1 cellular context compared by ENCODE assay signal in the genomic region with DNA sequence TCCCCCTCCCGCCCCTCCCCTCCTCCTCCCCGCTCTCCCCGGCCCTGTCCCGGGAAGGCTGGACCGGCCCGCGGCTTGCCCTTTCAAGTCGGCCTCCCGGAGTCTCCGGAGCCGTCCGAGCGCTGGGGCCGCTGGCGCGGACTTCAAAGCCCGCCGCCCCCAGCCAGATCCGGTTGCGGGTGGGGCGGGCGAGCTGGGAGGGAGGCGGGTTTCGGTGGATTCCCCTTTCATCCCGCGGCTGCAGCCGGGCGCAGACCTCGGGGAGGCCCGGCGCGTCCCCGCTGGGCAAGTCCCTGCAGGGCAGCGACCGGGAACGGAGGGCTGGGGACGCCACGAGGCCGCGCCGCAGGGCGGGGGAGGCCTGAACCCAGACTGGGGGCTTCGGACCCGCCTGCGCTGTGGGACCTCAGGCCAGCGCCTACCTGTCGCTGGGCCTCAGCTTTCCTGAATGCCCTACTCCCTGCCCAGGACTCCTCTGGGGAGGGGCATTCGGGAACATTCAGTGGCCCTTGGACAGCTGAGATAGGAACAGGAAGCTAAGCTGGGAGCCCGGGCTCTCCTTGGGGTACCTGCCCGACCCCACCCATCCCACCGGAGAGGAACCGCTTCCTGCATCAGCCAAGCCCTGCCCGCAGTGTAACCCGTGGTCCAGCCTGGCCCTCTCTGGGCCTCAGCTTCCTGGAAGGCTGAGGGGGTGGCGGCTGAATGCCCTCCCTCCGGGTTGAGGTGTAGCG.
TF ChIP-seq lines count a peak whose summit lies in the region.

No MANE protein-coding gene starts in this region.

TF ChIP-seq in HepG2, 621 proteins besides CTCF, POLR2A, EP300 and RAD21 (continued from another document and continues in another):
- TF ChIP-seq, protein P1, sequence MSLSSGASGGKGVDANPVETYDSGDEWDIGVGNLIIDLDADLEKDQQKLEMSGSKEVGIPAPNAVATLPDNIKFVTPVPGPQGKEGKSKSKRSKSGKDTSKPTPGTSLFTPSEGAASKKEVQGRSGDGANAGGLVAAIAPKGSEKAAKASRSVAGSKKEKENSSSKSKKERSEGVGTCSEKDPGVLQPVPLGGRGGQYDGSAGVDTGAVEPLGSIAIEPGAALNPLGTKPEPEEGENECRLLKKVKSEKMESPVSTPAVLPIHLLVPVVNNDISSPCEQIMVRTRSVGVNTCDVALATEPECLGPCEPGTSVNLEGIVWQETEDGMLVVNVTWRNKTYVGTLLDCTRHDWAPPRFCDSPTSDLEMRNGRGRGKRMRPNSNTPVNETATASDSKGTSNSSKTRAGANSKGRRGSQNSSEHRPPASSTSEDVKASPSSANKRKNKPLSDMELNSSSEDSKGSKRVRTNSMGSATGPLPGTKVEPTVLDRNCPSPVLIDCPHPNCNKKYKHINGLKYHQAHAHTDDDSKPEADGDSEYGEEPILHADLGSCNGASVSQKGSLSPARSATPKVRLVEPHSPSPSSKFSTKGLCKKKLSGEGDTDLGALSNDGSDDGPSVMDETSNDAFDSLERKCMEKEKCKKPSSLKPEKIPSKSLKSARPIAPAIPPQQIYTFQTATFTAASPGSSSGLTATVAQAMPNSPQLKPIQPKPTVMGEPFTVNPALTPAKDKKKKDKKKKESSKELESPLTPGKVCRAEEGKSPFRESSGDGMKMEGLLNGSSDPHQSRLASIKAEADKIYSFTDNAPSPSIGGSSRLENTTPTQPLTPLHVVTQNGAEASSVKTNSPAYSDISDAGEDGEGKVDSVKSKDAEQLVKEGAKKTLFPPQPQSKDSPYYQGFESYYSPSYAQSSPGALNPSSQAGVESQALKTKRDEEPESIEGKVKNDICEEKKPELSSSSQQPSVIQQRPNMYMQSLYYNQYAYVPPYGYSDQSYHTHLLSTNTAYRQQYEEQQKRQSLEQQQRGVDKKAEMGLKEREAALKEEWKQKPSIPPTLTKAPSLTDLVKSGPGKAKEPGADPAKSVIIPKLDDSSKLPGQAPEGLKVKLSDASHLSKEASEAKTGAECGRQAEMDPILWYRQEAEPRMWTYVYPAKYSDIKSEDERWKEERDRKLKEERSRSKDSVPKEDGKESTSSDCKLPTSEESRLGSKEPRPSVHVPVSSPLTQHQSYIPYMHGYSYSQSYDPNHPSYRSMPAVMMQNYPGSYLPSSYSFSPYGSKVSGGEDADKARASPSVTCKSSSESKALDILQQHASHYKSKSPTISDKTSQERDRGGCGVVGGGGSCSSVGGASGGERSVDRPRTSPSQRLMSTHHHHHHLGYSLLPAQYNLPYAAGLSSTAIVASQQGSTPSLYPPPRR (CRISPR knock-in tag; IDR thresholded peaks at IDR 0.05; ENCODE audit: borderline replicate concordance), result peak; percentile 85; the same call in 1 of the 2 replicates
- TF ChIP-seq ZNF615 (CRISPR knock-in tag; IDR thresholded peaks at IDR 0.05; ENCODE audit: borderline replicate concordance) (no peak), SIX4 (CRISPR knock-in tag; IDR thresholded peaks at IDR 0.05) (peak; percentile 90), FOXA1 (IDR thresholded peaks at IDR 0.05) (no peak), FOXA1 (CRISPR knock-in tag; IDR thresholded peaks at IDR 0.05) (peak; percentile 68), ZNF563 (CRISPR knock-in tag; IDR thresholded peaks at IDR 0.05) (no peak), YY1 (IDR thresholded peaks at IDR 0.05; ENCODE audit: insufficient read depth, insufficient replicate concordance, low read depth, low read length) (peak; percentile 79), KLF9 (CRISPR knock-in tag; IDR thresholded peaks at IDR 0.05; ENCODE audit: low read depth) (no peak), PHF21A (CRISPR knock-in tag; IDR thresholded peaks at IDR 0.05) (peak; percentile 95), ZNF572 (CRISPR knock-in tag; IDR thresholded peaks at IDR 0.05) (no peak), SALL1 (CRISPR knock-in tag; IDR thresholded peaks at IDR 0.05) (peak; percentile 80), MAF1 (CRISPR knock-in tag; IDR thresholded peaks at IDR 0.05; ENCODE audit: borderline replicate concordance) (peak; percentile 78; the same call in 1 of the 2 replicates), HOXA5 (CRISPR knock-in tag; IDR thresholded peaks at IDR 0.05) (peak; percentile 84; the same call in 1 of the 2 replicates), GATA4 (IDR thresholded peaks at IDR 0.05; ENCODE audit: borderline replicate concordance, low read depth) (peak; percentile 73; the same call in 1 of the 2 replicates), FOXK1 (CRISPR knock-in tag; IDR thresholded peaks at IDR 0.05; ENCODE audit: borderline replicate concordance, low read depth) (peak; percentile 82; the same call in 1 of the 2 replicates), ZFP1 (CRISPR knock-in tag; IDR thresholded peaks at IDR 0.05) (0 out of 2 replicates have a peak, but pooled peaks have one; percentile 9), ERF (CRISPR knock-in tag; IDR thresholded peaks at IDR 0.05) (peak; percentile 90), RELA (CRISPR knock-in tag; IDR thresholded peaks at IDR 0.05) (peak; percentile 92; the same call in 1 of the 2 replicates), ZNF331 (CRISPR knock-in tag; IDR thresholded peaks at IDR 0.05) (peak; percentile 78), TCF7L2 (IDR thresholded peaks at IDR 0.05; ENCODE audit: low read depth, low read length) (peak; percentile 83), ZNF674 (CRISPR knock-in tag; IDR thresholded peaks at IDR 0.05; ENCODE audit: low read depth) (0 out of 2 replicates have a peak, but pooled peaks have one; percentile 10), GABPA (IDR thresholded peaks at IDR 0.05; ENCODE audit: low read depth, low read length) (no peak), GABPA (CRISPR knock-in tag; IDR thresholded peaks at IDR 0.05; ENCODE audit: low read depth) (peak; percentile 18; the same call in 1 of the 2 replicates), HOXA7 (CRISPR knock-in tag; IDR thresholded peaks at IDR 0.05) (no peak), THYN1 (CRISPR knock-in tag; IDR thresholded peaks at IDR 0.05; ENCODE audit: borderline replicate concordance, low read depth) (no peak), REPIN1 (CRISPR knock-in tag; IDR thresholded peaks at IDR 0.05; ENCODE audit: borderline replicate concordance, low read depth) (peak; percentile 69), ZNF230 (CRISPR knock-in tag; IDR thresholded peaks at IDR 0.05) (no peak), SSRP1 (CRISPR knock-in tag; IDR thresholded peaks at IDR 0.05) (no peak), YEATS4 (CRISPR knock-in tag; IDR thresholded peaks at IDR 0.05; ENCODE audit: borderline replicate concordance) (peak; percentile 87), ZNF441 (CRISPR knock-in tag; IDR thresholded peaks at IDR 0.05; ENCODE audit: borderline replicate concordance) (peak; percentile 49; the same call in 1 of the 2 replicates), ZNF678 (CRISPR knock-in tag; IDR thresholded peaks at IDR 0.05) (no peak), SYNCRIP (IDR thresholded peaks at IDR 0.05; ENCODE audit: insufficient read depth, low read depth, low read length) (no peak), ZNF20 (CRISPR knock-in tag; IDR thresholded peaks at IDR 0.05) (no peak), RBM22 (optimal IDR thresholded peaks at IDR 0.05; ENCODE audit: low read length) (no peak), MED13 (CRISPR knock-in tag; IDR thresholded peaks at IDR 0.05) (peak; percentile 99), PHB2 (IDR thresholded peaks at IDR 0.05; ENCODE audit: partially characterized antibody) (no peak), ZNF136 (CRISPR knock-in tag; IDR thresholded peaks at IDR 0.05; ENCODE audit: low read depth) (no peak; the same call in 1 of the 2 replicates), ZNF234 (CRISPR knock-in tag; conservative IDR thresholded peaks at IDR 0.05) (peak; percentile 64; the same call in 1 of the 2 replicates), ZNF496 (CRISPR knock-in tag; IDR thresholded peaks at IDR 0.05; ENCODE audit: insufficient replicate concordance) (no peak), BHLHE40 (IDR thresholded peaks at IDR 0.05; ENCODE audit: low read length) (peak; percentile 47; the same call in 1 of the 2 replicates), CREM (IDR thresholded peaks at IDR 0.05) (peak; percentile 55; the same call in 1 of the 2 replicates), CREM (CRISPR knock-in tag; IDR thresholded peaks at IDR 0.05) (no peak), ZNF781 (CRISPR knock-in tag; IDR thresholded peaks at IDR 0.05; ENCODE audit: borderline replicate concordance, not compliant biosample characterization) (peak; percentile 37)
- TF ChIP-seq, protein P2, sequence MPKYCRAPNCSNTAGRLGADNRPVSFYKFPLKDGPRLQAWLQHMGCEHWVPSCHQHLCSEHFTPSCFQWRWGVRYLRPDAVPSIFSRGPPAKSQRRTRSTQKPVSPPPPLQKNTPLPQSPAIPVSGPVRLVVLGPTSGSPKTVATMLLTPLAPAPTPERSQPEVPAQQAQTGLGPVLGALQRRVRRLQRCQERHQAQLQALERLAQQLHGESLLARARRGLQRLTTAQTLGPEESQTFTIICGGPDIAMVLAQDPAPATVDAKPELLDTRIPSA (CRISPR knock-in tag; IDR thresholded peaks at IDR 0.05; ENCODE audit: borderline replicate concordance), result 0 out of 2 replicates have a peak, but pooled peaks have one; percentile 56
- TF ChIP-seq, protein P3, sequence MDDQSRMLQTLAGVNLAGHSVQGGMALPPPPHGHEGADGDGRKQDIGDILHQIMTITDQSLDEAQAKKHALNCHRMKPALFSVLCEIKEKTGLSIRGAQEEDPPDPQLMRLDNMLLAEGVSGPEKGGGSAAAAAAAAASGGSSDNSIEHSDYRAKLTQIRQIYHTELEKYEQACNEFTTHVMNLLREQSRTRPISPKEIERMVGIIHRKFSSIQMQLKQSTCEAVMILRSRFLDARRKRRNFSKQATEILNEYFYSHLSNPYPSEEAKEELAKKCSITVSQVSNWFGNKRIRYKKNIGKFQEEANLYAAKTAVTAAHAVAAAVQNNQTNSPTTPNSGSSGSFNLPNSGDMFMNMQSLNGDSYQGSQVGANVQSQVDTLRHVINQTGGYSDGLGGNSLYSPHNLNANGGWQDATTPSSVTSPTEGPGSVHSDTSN (CRISPR knock-in tag; IDR thresholded peaks at IDR 0.05; ENCODE audit: borderline replicate concordance), result no peak
- TF ChIP-seq, protein P4, sequence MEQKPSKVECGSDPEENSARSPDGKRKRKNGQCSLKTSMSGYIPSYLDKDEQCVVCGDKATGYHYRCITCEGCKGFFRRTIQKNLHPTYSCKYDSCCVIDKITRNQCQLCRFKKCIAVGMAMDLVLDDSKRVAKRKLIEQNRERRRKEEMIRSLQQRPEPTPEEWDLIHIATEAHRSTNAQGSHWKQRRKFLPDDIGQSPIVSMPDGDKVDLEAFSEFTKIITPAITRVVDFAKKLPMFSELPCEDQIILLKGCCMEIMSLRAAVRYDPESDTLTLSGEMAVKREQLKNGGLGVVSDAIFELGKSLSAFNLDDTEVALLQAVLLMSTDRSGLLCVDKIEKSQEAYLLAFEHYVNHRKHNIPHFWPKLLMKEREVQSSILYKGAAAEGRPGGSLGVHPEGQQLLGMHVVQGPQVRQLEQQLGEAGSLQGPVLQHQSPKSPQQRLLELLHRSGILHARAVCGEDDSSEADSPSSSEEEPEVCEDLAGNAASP (CRISPR knock-in tag; IDR thresholded peaks at IDR 0.05; ENCODE audit: borderline replicate concordance), result peak; percentile 89
- TF ChIP-seq, protein P5, sequence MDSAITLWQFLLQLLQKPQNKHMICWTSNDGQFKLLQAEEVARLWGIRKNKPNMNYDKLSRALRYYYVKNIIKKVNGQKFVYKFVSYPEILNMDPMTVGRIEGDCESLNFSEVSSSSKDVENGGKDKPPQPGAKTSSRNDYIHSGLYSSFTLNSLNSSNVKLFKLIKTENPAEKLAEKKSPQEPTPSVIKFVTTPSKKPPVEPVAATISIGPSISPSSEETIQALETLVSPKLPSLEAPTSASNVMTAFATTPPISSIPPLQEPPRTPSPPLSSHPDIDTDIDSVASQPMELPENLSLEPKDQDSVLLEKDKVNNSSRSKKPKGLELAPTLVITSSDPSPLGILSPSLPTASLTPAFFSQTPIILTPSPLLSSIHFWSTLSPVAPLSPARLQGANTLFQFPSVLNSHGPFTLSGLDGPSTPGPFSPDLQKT (CRISPR knock-in tag; IDR thresholded peaks at IDR 0.05; ENCODE audit: borderline replicate concordance), result 0 out of 2 replicates have a peak, but pooled peaks have one; percentile 38
- TF ChIP-seq, protein P6, sequence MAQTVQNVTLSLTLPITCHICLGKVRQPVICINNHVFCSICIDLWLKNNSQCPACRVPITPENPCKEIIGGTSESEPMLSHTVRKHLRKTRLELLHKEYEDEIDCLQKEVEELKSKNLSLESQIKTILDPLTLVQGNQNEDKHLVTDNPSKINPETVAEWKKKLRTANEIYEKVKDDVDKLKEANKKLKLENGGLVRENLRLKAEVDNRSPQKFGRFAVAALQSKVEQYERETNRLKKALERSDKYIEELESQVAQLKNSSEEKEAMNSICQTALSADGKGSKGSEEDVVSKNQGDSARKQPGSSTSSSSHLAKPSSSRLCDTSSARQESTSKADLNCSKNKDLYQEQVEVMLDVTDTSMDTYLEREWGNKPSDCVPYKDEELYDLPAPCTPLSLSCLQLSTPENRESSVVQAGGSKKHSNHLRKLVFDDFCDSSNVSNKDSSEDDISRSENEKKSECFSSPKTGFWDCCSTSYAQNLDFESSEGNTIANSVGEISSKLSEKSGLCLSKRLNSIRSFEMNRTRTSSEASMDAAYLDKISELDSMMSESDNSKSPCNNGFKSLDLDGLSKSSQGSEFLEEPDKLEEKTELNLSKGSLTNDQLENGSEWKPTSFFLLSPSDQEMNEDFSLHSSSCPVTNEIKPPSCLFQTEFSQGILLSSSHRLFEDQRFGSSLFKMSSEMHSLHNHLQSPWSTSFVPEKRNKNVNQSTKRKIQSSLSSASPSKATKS (CRISPR knock-in tag; IDR thresholded peaks at IDR 0.05), result no peak
- TF ChIP-seq, protein P7, sequence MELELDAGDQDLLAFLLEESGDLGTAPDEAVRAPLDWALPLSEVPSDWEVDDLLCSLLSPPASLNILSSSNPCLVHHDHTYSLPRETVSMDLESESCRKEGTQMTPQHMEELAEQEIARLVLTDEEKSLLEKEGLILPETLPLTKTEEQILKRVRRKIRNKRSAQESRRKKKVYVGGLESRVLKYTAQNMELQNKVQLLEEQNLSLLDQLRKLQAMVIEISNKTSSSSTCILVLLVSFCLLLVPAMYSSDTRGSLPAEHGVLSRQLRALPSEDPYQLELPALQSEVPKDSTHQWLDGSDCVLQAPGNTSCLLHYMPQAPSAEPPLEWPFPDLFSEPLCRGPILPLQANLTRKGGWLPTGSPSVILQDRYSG (CRISPR knock-in tag; IDR thresholded peaks at IDR 0.05), result peak; percentile 64
- TF ChIP-seq, protein P8, sequence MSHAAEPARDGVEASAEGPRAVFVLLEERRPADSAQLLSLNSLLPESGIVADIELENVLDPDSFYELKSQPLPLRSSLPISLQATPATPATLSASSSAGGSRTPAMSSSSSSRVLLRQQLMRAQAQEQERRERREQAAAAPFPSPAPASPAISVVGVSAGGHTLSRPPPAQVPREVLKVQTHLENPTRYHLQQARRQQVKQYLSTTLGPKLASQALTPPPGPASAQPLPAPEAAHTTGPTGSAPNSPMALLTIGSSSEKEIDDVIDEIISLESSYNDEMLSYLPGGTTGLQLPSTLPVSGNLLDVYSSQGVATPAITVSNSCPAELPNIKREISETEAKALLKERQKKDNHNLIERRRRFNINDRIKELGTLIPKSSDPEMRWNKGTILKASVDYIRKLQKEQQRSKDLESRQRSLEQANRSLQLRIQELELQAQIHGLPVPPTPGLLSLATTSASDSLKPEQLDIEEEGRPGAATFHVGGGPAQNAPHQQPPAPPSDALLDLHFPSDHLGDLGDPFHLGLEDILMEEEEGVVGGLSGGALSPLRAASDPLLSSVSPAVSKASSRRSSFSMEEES (CRISPR knock-in tag; IDR thresholded peaks at IDR 0.05), result peak; percentile 72
